ENCODE assay signal across 9 cellular contexts in genomic region chr2:47058061-47058931, GRCh38.
A peak's percentile ranks its signal among the peaks of the same experiment; 100 is the strongest.
DNase-seq lines count a peak whose midpoint lies in the region; ATAC-seq, FAIRE-seq and TF ChIP-seq lines count a peak whose summit lies in the region.
"Had no signal": no experiment of that assay in that cellular context is flagged by ENCODE, and none has a peak within 500 bp of the region (broad histone marks: within the 10 kb centered on the region; RNA-seq: fewer than 3 reads in every experiment).

No MANE protein-coding gene starts in this region.

- H3K27me3 Mint-ChIP-seq in HFFc6 (ENCODE audit: insufficient read depth) = peaks cover 3% of the 10 kb centered on the region; the same call in 1 of the 2 replicates
- no peaks in the 10 kb centered on the region for H3K27me3 Mint-ChIP-seq in activated T-helper 2 cell treated with anti-CD3 and anti-CD28 coated beads, Interferon-gamma antibody, Interleukin-2, Interleukin-4, amounts not matched to agents 10 μg/mL and 5 μg/mL and 100 μg/mL, durations not matched to agents 14 hours and 24 hours and 36 hours (ENCODE audit: low read depth)

- no peaks in the 10 kb centered on the region for H3K9me3 Mint-ChIP-seq in HFFc6
- H3K9me3 Mint-ChIP-seq in activated T-helper 2 cell treated with anti-CD3 and anti-CD28 coated beads, Interferon-gamma antibody, Interleukin-2, Interleukin-4, amounts not matched to agents 10 μg/mL and 5 μg/mL and 100 μg/mL, durations not matched to agents 14 hours and 24 hours and 36 hours = no peaks in the 10 kb centered on the region

- peaks cover 70% of the 10 kb centered on the region for H3K4me1 Mint-ChIP-seq in HFFc6 (ENCODE audit: low read depth)
- H3K4me1 Mint-ChIP-seq in activated T-helper 2 cell treated with anti-CD3 and anti-CD28 coated beads, Interferon-gamma antibody, Interleukin-2, Interleukin-4, amounts not matched to agents 10 μg/mL and 5 μg/mL and 100 μg/mL, durations not matched to agents 14 hours and 24 hours and 36 hours (ENCODE audit: low read depth) = peaks cover 16% of the 10 kb centered on the region

- H3K36me3 Mint-ChIP-seq in HFFc6 (ENCODE audit: low read depth) = peaks cover 37% of the 10 kb centered on the region
- H3K36me3 Mint-ChIP-seq in activated T-helper 2 cell treated with anti-CD3 and anti-CD28 coated beads, Interferon-gamma antibody, Interleukin-2, Interleukin-4, amounts not matched to agents 10 μg/mL and 5 μg/mL and 100 μg/mL, durations not matched to agents 14 hours and 24 hours and 36 hours (ENCODE audit: low read depth) = peaks cover 40% of the 10 kb centered on the region

- POLR2A ChIA-PET in A673 (lab: Charles Lee; ENCODE audit: low non-redundant PET) = interaction anchor here (0.8 kb wide), 1 partner anchor 10 kb away, joined by 4 read pairs; no protein-coding TSS in a partner anchor

- intact Hi-C loops in A673 (cut with micrococcal nuclease; ENCODE audit: unreplicated experiment) = no loop called here
- intact Hi-C loops in activated T-helper 2 cell treated with anti-CD3 and anti-CD28 coated beads, Interferon-gamma antibody, Interleukin-2, Interleukin-4, amounts not matched to agents 10 μg/mL and 5 μg/mL and 100 μg/mL, durations not matched to agents 14 hours and 24 hours and 36 hours (cut with micrococcal nuclease) = no loop called here
- intact Hi-C loops in tibial artery (cut with DNase I; ENCODE audit: low total_unique reads) = loop anchor here (10.0 kb wide), 1 partner anchor 53 kb away; no protein-coding TSS in a partner anchor

- 52 to 53% methylated on average over 11 of the region's 11 CpGs for WGBS in lung, 2 donors

- H3K4me1 ChIP-seq in A673 (ENCODE audit: insufficient read depth, low read length, poor library complexity, severe bottlenecking) = peaks cover 30% of the 10 kb centered on the region
- peaks cover 17 to 30% of the 10 kb centered on the region in 2 donors for H3K4me1 ChIP-seq in lung (ENCODE audit: control insufficient read depth in 2 of 2, insufficient read depth in 2 of 2, low read length in 2 of 2)
- H3K4me1 ChIP-seq in tibial artery = peaks cover 23 to 77% (median 65%) of the 10 kb centered on the region in 4 donors

- BruUV-seq in A673 (replicated peaks; lab: Mats Ljungman, UMichigan) = no TSS peak

- CTCF ChIA-PET in A673 (lab: Charles Lee) = no interaction called here

- no peaks in the 10 kb centered on the region for H3K9me3 ChIP-seq in A673 (ENCODE audit: low read depth, low read length, poor library complexity, severe bottlenecking)
- H3K9me3 ChIP-seq in lung (ENCODE audit: control insufficient read depth in 2 of 2, insufficient read depth in 1 of 2, low read length in 1 of 2) = no peaks in the 10 kb centered on the region
- H3K9me3 ChIP-seq in tibial artery = no peaks in the 10 kb centered on the region

- peak; percentile 50 for ATAC-seq in lung (ENCODE audit: insufficient read depth, low FRiP score)

- TF ChIP-seq CTCF in A673 (conservative IDR thresholded peaks at IDR 0.05; ENCODE audit: low read depth, low read length) (no peak), HFFc6 (IDR thresholded peaks at IDR 0.05) (no peak), lung (IDR thresholded peaks at IDR 0.05; ENCODE audit: control extremely low read depth, extremely low read depth) (no peak), tibial artery (IDR thresholded peaks at IDR 0.05) (no peak)

- DNase-seq in A673 (ENCODE audit: low spot score) (no peak), HFFc6 (no peak), lung (ENCODE audit: low spot score) (no peak), tibial artery (peak; percentile 87 to 89), GM12891 (ENCODE audit: insufficient read length, low spot score) (no peak), COLO668 (lab: John Stamatoyannopoulos, UW; ENCODE audit: unreplicated experiment) (no peak)
- no peak for DNase-seq in activated T-helper 2 cell treated with anti-CD3 and anti-CD28 coated beads, Interferon-gamma antibody, Interleukin-2, Interleukin-4, amounts not matched to agents 10 μg/mL and 5 μg/mL and 100 μg/mL, durations not matched to agents 14 hours and 24 hours and 36 hours (ENCODE audit: low spot score)
- DNase-seq in activated T-cell treated with anti-CD3 and anti-CD28 coated beads, Interleukin-2, amount 50 U/mL, for 1 hour = no peak

- H3K27me3 ChIP-seq in A673 (replicated peaks; ENCODE audit: insufficient read depth, low read depth, low read length, poor library complexity) (no peaks in the 10 kb centered on the region), lung (ENCODE audit: control insufficient read depth, insufficient read depth) (no peaks in the 10 kb centered on the region), tibial artery (no peaks in the 10 kb centered on the region)

- H3K27ac ChIP-seq in A673 (ENCODE audit: low read depth, low read length, poor library complexity, severe bottlenecking) (peak overlapping the region; percentile 46), lung (ENCODE audit: low read depth in 1 of 2, low read length in 1 of 2) (peak overlapping the region; percentile 27 to 86), tibial artery (peak overlapping the region; percentile 81 to 91)

- FAIRE-seq in GM12891 (lab: Jason Lieb, UNC) = no peak
- FAIRE-seq: TTC549 had no signal

- H3K36me3 ChIP-seq in A673 (ENCODE audit: insufficient read depth, low read length, poor library complexity, severe bottlenecking) (no peaks in the 10 kb centered on the region), lung (ENCODE audit: control insufficient read depth in 2 of 2, insufficient read depth in 2 of 2, low read length in 2 of 2) (peaks cover 0 to 11% of the 10 kb centered on the region in 2 donors), tibial artery (peaks cover 0 to 39% (median 18%) of the 10 kb centered on the region in 3 donors)

- no peak for TF ChIP-seq POLR2A in GM12891 (IDR thresholded peaks at IDR 0.05; ENCODE audit: low read depth, low read length)

- peak overlapping the region; percentile 95 for H3K27ac Mint-ChIP-seq in HFFc6
- H3K27ac Mint-ChIP-seq in activated T-helper 2 cell treated with anti-CD3 and anti-CD28 coated beads, Interferon-gamma antibody, Interleukin-2, Interleukin-4, amounts not matched to agents 10 μg/mL and 5 μg/mL and 100 μg/mL, durations not matched to agents 14 hours and 24 hours and 36 hours = peak overlapping the region; percentile 54

- H3K4me3 ChIP-seq in A673 (ENCODE audit: low read depth, low read length, poor library complexity, severe bottlenecking) (no peak overlapping the region), lung (no peak overlapping the region), tibial artery (no peak overlapping the region)

- H3K4me3 Mint-ChIP-seq in HFFc6 = peak overlapping the region; percentile 49; the same call in 1 of the 2 replicates
- no peak overlapping the region for H3K4me3 Mint-ChIP-seq in activated T-helper 2 cell treated with anti-CD3 and anti-CD28 coated beads, Interferon-gamma antibody, Interleukin-2, Interleukin-4, amounts not matched to agents 10 μg/mL and 5 μg/mL and 100 μg/mL, durations not matched to agents 14 hours and 24 hours and 36 hours (ENCODE audit: low read depth)

TF ChIP-seq in GM12891, 5 proteins besides CTCF, POLR2A, EP300 and RAD21:
- TF ChIP-seq POLR2AphosphoS5 (IDR thresholded peaks at IDR 0.05; ENCODE audit: low read depth, low read length) (no peak), TAF1 (IDR thresholded peaks at IDR 0.05; ENCODE audit: low read depth, low read length) (no peak), PAX5 (IDR thresholded peaks at IDR 0.05; ENCODE audit: insufficient read depth, low read length, severe bottlenecking) (no peak), POU2F2 (IDR thresholded peaks at IDR 0.05; ENCODE audit: low read depth, low read length) (no peak), SPI1 (IDR thresholded peaks at IDR 0.05; ENCODE audit: low read depth, low read length) (no peak)

Comparison
In these comparisons a context has a peak if more than half of its experiments do, and no peak if none do; other contexts are left out.
1. DNase-seq: peak in tibial artery (2 of 2); none in A673 (single experiment), HFFc6 (single experiment), activated T-helper 2 cell treated with anti-CD3 and anti-CD28 coated beads, Interferon-gamma antibody, Interleukin-2, Interleukin-4, amounts not matched to agents 10 μg/mL and 5 μg/mL and 100 μg/mL, durations not matched to agents 14 hours and 24 hours and 36 hours (single experiment), lung (single experiment), GM12891 (single experiment), COLO668 (single experiment) and activated T-cell treated with anti-CD3 and anti-CD28 coated beads, Interleukin-2, amount 50 U/mL, for 1 hour (single experiment).
2. Peak in every context shown above with its lines, with median percentiles within 50 percentile points of each other: H3K27ac ChIP-seq.